10 cellular contexts compared by ENCODE assay signal in genomic region chr2:96838345-96839287, GRCh38. TPM values are rescaled to one million over a fixed set of nuclear protein-coding genes. Genes with fewer than 3 reads are reported as not detected.
A peak's percentile ranks its signal among the peaks of the same experiment; 100 is the strongest.
DNase-seq lines count a peak whose midpoint lies in the region; FAIRE-seq and TF ChIP-seq lines count a peak whose summit lies in the region.
"Had no signal": no experiment of that assay in that cellular context is flagged by ENCODE, and none has a peak within 500 bp of the region (broad histone marks: within the 10 kb centered on the region; RNA-seq: fewer than 3 reads in every experiment).

No MANE protein-coding gene starts in this region.

- H3K36me3 Mint-ChIP-seq in activated naive CD4-positive, alpha-beta T cell treated with anti-CD3 and anti-CD28 coated beads, Interleukin-2, amount 10 ng/mL, durations not matched to agents 7 days and 5 days = peaks cover 36% of the 10 kb centered on the region

- in situ Hi-C loops in HAP-1 (cut with MboI; ENCODE audit: low sequenced_read_pairs) = no loop called here

- no peaks in the 10 kb centered on the region for H3K9me3 Mint-ChIP-seq in activated naive CD4-positive, alpha-beta T cell treated with anti-CD3 and anti-CD28 coated beads, Interleukin-2, amount 10 ng/mL, durations not matched to agents 7 days and 5 days

- H3K27me3 Mint-ChIP-seq in activated naive CD4-positive, alpha-beta T cell treated with anti-CD3 and anti-CD28 coated beads, Interleukin-2, amount 10 ng/mL, durations not matched to agents 7 days and 5 days = no peaks in the 10 kb centered on the region

- H3K9ac ChIP-seq in kidney (ENCODE audit: low read length in 2 of 2) = no peak overlapping the region

- TF ChIP-seq EP300 in tibial nerve (IDR thresholded peaks at IDR 0.05) = no peak

- H3K4me3 ChIP-seq in OCI-LY7 (ENCODE audit: low read depth, low read length, poor library complexity, severe bottlenecking) (no peak overlapping the region), kidney (ENCODE audit: low read length in 2 of 2) (no peak overlapping the region), tibial nerve (peak overlapping the region in 1 of 4 donors; percentile 4), HAP-1 (no peak overlapping the region)

- 88 to 91% methylated on average over 20 to 21 of the region's 22 CpGs for WGBS in tibial nerve, 2 donors

- H3K4me1 Mint-ChIP-seq in activated naive CD4-positive, alpha-beta T cell treated with anti-CD3 and anti-CD28 coated beads, Interleukin-2, amount 10 ng/mL, durations not matched to agents 7 days and 5 days = peaks cover 29% of the 10 kb centered on the region

- no peaks in the 10 kb centered on the region for H3K79me2 ChIP-seq in OCI-LY7 (ENCODE audit: insufficient read depth, low read depth, low read length)

- POLR2A ChIA-PET in OCI-LY7 (lab: Charles Lee) = no interaction called here

- no peaks in the 10 kb centered on the region for H4K20me1 ChIP-seq in OCI-LY7 (ENCODE audit: insufficient read depth, low read length)

- peak overlapping the region; percentile 36; the same call in 1 of the 2 replicates for H3K4me2 ChIP-seq in OCI-LY7 (ENCODE audit: low read length)

- H3K27me3 ChIP-seq in tibial nerve (no peaks in the 10 kb centered on the region), HAP-1 (ENCODE audit: low read depth) (no peaks in the 10 kb centered on the region)

- no peaks in the 10 kb centered on the region for H3K9me3 ChIP-seq in OCI-LY7 (ENCODE audit: low read length)
- no peaks in the 10 kb centered on the region for H3K9me3 ChIP-seq in kidney (ENCODE audit: control insufficient read depth in 1 of 2, low read length in 2 of 2)
- no peaks in the 10 kb centered on the region for H3K9me3 ChIP-seq in tibial nerve
- no peaks in the 10 kb centered on the region for H3K9me3 ChIP-seq in HAP-1
- H3K9me3 ChIP-seq: neutrophil had no signal

- peak overlapping the region; percentile 84 for H3K27ac Mint-ChIP-seq in activated naive CD4-positive, alpha-beta T cell treated with anti-CD3 and anti-CD28 coated beads, Interleukin-2, amount 10 ng/mL, durations not matched to agents 7 days and 5 days

- H3K4me1 ChIP-seq in OCI-LY7 (ENCODE audit: insufficient read depth, low read length, poor library complexity, severe bottlenecking) = peaks cover 11% of the 10 kb centered on the region
- H3K4me1 ChIP-seq in kidney (ENCODE audit: control insufficient read depth in 1 of 2, insufficient read depth in 1 of 2, low read depth in 1 of 2, low read length in 2 of 2) = peaks cover 0 to 6% of the 10 kb centered on the region in 2 donors
- peaks cover 0 to 14% (median 4%) of the 10 kb centered on the region in 4 donors for H3K4me1 ChIP-seq in tibial nerve
- no peaks in the 10 kb centered on the region for H3K4me1 ChIP-seq in HAP-1

- H3K36me3 ChIP-seq in OCI-LY7 (ENCODE audit: insufficient read depth, low read length) (peaks cover 32% of the 10 kb centered on the region), kidney (ENCODE audit: control insufficient read depth in 1 of 2, insufficient read depth in 2 of 2, low read length in 2 of 2) (peaks cover 2 to 9% of the 10 kb centered on the region in 2 donors), tibial nerve (peaks cover 0 to 81% (median 0%) of the 10 kb centered on the region in 3 donors), HAP-1 (replicated peaks) (peaks cover 21% of the 10 kb centered on the region)

- peak overlapping the region; percentile 38 for H3K4me3 Mint-ChIP-seq in activated naive CD4-positive, alpha-beta T cell treated with anti-CD3 and anti-CD28 coated beads, Interleukin-2, amount 10 ng/mL, durations not matched to agents 7 days and 5 days

- intact Hi-C loops in OCI-LY7 (cut with micrococcal nuclease; ENCODE audit: unreplicated experiment) (no loop called here), kidney (cut with DNase I) (no loop called here)

- CTCF ChIA-PET in activated naive CD4-positive, alpha-beta T cell treated with anti-CD3 and anti-CD28 coated beads, Interleukin-2, amount 10 ng/mL, durations not matched to agents 7 days and 5 days (lab: Charles Lee) = interaction anchor here (1.0 to 1.7 kb wide), 3 partner anchors 19 to 112 kb away, joined by 3 to 6 read pairs (median 5); no protein-coding TSS in a partner anchor
- CTCF ChIA-PET in OCI-LY7 (lab: Charles Lee; ENCODE audit: unreplicated experiment) = no interaction called here

- H3K9me2 ChIP-seq in OCI-LY7 (ENCODE audit: insufficient read depth, low read length) = no peaks in the 10 kb centered on the region

- H3K27ac ChIP-seq in OCI-LY7 (ENCODE audit: low read depth, low read length, poor library complexity, severe bottlenecking) (no peak overlapping the region), kidney (ENCODE audit: low read depth in 2 of 2, low read length in 2 of 2) (no peak overlapping the region), tibial nerve (peak overlapping the region in 3 of 4 donors; percentile 2 to 63 (median 50))
- H3K27ac ChIP-seq: neutrophil had no signal

- TF ChIP-seq CTCF in OCI-LY7 (conservative IDR thresholded peaks at IDR 0.05; ENCODE audit: low read length) (no peak), kidney (IDR thresholded peaks at IDR 0.05; ENCODE audit: borderline replicate concordance, extremely low read depth, insufficient read depth) (no peak), tibial nerve (IDR thresholded peaks at IDR 0.05) (no peak)

- BruUV-seq in OCI-LY7 (replicated peaks; lab: Mats Ljungman, UMichigan) = no TSS peak

- no peak for FAIRE-seq in kidney (lab: Jason Lieb, UNC)

- no peak for TF ChIP-seq POLR2A in tibial nerve (IDR thresholded peaks at IDR 0.05)

- H2AFZ ChIP-seq in OCI-LY7 (ENCODE audit: low read length) = no peak overlapping the region

- no peak for DNase-seq in activated naive CD4-positive, alpha-beta T cell treated with anti-CD3 and anti-CD28 coated beads, Interleukin-2, amount 10 ng/mL, durations not matched to agents 7 days and 5 days
- no peak for DNase-seq in activated naive CD4-positive, alpha-beta T cell treated with anti-CD3 and anti-CD28 coated beads, Interleukin-2, amount 50 U/mL, for 16 hours
- DNase-seq in OCI-LY7 (ENCODE audit: low spot score) (no peak), kidney (peak; percentile 69), tibial nerve (ENCODE audit: low spot score in 2 of 2) (no peak), cerebellum (ENCODE audit: low spot score) (no peak), NCI-H524 treated with DMSO at 0.1 percent for 48 hours (lab: John Stamatoyannopoulos, UW) (no peak), HAP-1 (ENCODE audit: low spot score in 2 of 2) (no peak)
- DNase-seq: NCI-H2171 had no signal

RNA-seq across cellular contexts. Expression of gene ANKRD23, which starts 5.2 kb away (rescaled TPM):
- 6.4 and 6.5 TPM in 2 replicates for total RNA-seq in OCI-LY7 (2014; rRNA removed; shearing (Covaris generic))
- 6.7 and 6.9 TPM in 2 replicates for total RNA-seq in OCI-LY7 (2022)
- 4.0 TPM for total RNA-seq in kidney
- 1.6 TPM for polyA plus RNA-seq in kidney (ENCODE audit: insufficient read depth, low read depth, low replicate concordance)
- total RNA-seq in tibial nerve = 10 to 100 TPM in 2 of 4 donors, 1 to 10 TPM in 2; 6.1 to 23.1 (median 11.2) TPM
- 8.0 TPM for total RNA-seq in cerebellum

RNA-seq across cellular contexts. Expression of gene ANKRD39, which starts 19.2 kb away (rescaled TPM):
- total RNA-seq in OCI-LY7 (2014; rRNA removed; shearing (Covaris generic)) = 16.0 and 24.1 TPM in 2 replicates
- total RNA-seq in OCI-LY7 (2022) (20.7 and 22.2 TPM in 2 replicates), kidney (10.8 TPM), tibial nerve (10 to 100 TPM; 13.8 to 23.7 (median 19.5) TPM), cerebellum (13.2 TPM)
- 19.2 TPM for polyA plus RNA-seq in kidney (ENCODE audit: insufficient read depth, low read depth, low replicate concordance)

RNA-seq across cellular contexts. Expression of gene CNNM3, which starts 22.5 kb away (rescaled TPM):
- 9.1 and 13.5 TPM in 2 replicates for total RNA-seq in OCI-LY7 (2014; rRNA removed; shearing (Covaris generic))
- total RNA-seq in OCI-LY7 (2022) = 18.2 and 18.6 TPM in 2 replicates
- 26.1 TPM for total RNA-seq in kidney
- 6.9 TPM for polyA plus RNA-seq in kidney (ENCODE audit: insufficient read depth, low read depth, low replicate concordance)
- 10 to 100 TPM; 21.8 to 27.8 (median 22.9) TPM for total RNA-seq in tibial nerve
- 16.1 TPM for total RNA-seq in cerebellum

RNA-seq across cellular contexts. Expression of gene SEMA4C, which starts 31.3 kb away (rescaled TPM):
- total RNA-seq in OCI-LY7 (2014; rRNA removed; shearing (Covaris generic)) = 0.06 TPM in 1 of 2 replicates, not detected in the other
- total RNA-seq in OCI-LY7 (2022) = 0.19 TPM in 1 of 2 replicates, not detected in the other
- total RNA-seq in kidney = 44.6 TPM
- polyA plus RNA-seq in kidney (ENCODE audit: insufficient read depth, low read depth, low replicate concordance) = 11.1 TPM
- total RNA-seq in tibial nerve = 100 to 1,000 TPM; 120 to 181 (median 147) TPM
- 51.0 TPM for total RNA-seq in cerebellum

Comparison
In these comparisons a context has a peak if more than half of its experiments do, and no peak if none do; other contexts are left out.
1. H3K27ac ChIP-seq: peak in tibial nerve (3 of 4); none in OCI-LY7 (single experiment) and kidney (0 of 2).